26 cellular contexts compared by ENCODE assay signal in the genomic region with DNA sequence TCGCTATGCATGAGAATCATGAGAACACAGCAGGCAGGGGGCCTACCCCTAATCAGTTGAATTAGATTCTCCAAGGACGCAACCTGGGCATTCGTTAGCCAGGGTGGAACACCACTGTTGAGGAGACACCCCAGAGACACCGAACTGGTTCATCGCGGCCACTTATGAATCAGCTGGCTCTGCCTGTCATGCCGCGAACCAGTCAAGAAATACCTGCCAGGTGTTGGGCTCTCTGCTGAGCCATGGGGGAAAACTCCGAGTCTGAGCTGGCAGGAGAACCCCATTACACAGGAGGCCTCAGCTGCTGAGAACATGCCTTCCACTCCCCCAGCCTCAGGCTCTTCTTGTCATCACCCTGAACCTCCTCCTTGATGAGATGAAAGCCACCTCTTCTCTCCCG.
DNase-seq lines count a peak whose midpoint lies in the region; ATAC-seq, FAIRE-seq and TF ChIP-seq lines count a peak whose summit lies in the region.
"Had no signal": no experiment of that assay in that cellular context is flagged by ENCODE, and none has a peak within 500 bp of the region (broad histone marks: within the 10 kb centered on the region; RNA-seq: fewer than 3 reads in every experiment).

No MANE protein-coding gene starts in this region.

- H3K4me1 Mint-ChIP-seq in CD4-positive, CD25-positive, alpha-beta regulatory T cell = peaks cover 4 to 10% (median 7%) of the 10 kb centered on the region in 4 donors
- peaks cover 20% of the 10 kb centered on the region for H3K4me1 Mint-ChIP-seq in astrocyte (ENCODE audit: low read depth, unreplicated experiment)
- H3K4me1 Mint-ChIP-seq: activated B cell treated with CpG ODN at 0.5 μM for 24 hours had no signal

- DNase-seq in CD4-positive, CD25-positive, alpha-beta regulatory T cell = no peak
- DNase-seq in astrocyte (ENCODE audit: low read depth) (no peak), right cardiac atrium (peak in 2 of 3 donors; percentile 16 to 32), psoas muscle (peak; percentile 11 to 47), GM12892 (ENCODE audit: insufficient read length) (no peak), BE2C (no peak), omental fat pad (ENCODE audit: low spot score) (no peak)
- no peak for DNase-seq in activated naive CD4-positive, alpha-beta T cell treated with anti-CD3 and anti-CD28 coated beads, Interleukin-2, amount 50 U/mL, for 72 hours (ENCODE audit: low spot score in 2 of 2)
- DNase-seq: activated B cell treated with CpG ODN at 0.5 μM for 24 hours; activated CD4-positive, alpha-beta memory T cell treated with anti-CD3 and anti-CD28 coated beads for 36 hours; activated effector memory CD4-positive, alpha-beta T cell treated with anti-CD3 and anti-CD28 coated beads, Interleukin-2, amount 50 U/mL, for 16 hours; brain microvascular endothelial cell; hippocampal formation; mammary epithelial cell; natural killer cell; NCI-H1048; NCI-H187 treated with DMSO at 0.1 percent for 48 hours; NCI-H226; NCI-H774; ovary; stimulated activated CD4-positive, alpha-beta T cell treated with anti-CD3 and anti-CD28 coated beads, Interleukin-4, amount 100 ng/mL, for 1 hour; stimulated activated naive CD4-positive, alpha-beta T cell; T1000 had no signal

- no peaks in the 10 kb centered on the region for H3K36me3 ChIP-seq in CD4-positive, CD25-positive, alpha-beta regulatory T cell (ENCODE audit: control insufficient read depth, insufficient read depth, low read length)
- H3K36me3 ChIP-seq in astrocyte (ENCODE audit: insufficient read depth, low read length) = peaks cover 5% of the 10 kb centered on the region
- H3K36me3 ChIP-seq in psoas muscle (ENCODE audit: insufficient read depth in 1 of 2, low read depth in 1 of 2) = peaks cover 0 to 8% of the 10 kb centered on the region in 2 donors
- H3K36me3 ChIP-seq in BE2C = no peaks in the 10 kb centered on the region
- H3K36me3 ChIP-seq: ovary had no signal

- no peaks in the 10 kb centered on the region for H3K27me3 ChIP-seq in CD4-positive, CD25-positive, alpha-beta regulatory T cell (ENCODE audit: control insufficient read depth, insufficient read depth, low read length)
- H3K27me3 ChIP-seq in astrocyte (ENCODE audit: insufficient read depth, low read length) = no peaks in the 10 kb centered on the region
- no peaks in the 10 kb centered on the region for H3K27me3 ChIP-seq in right cardiac atrium (ENCODE audit: control insufficient read depth, insufficient read depth)
- H3K27me3 ChIP-seq in psoas muscle (ENCODE audit: insufficient read depth in 3 of 3, low read length in 2 of 3) = no peaks in the 10 kb centered on the region
- H3K27me3 ChIP-seq in BE2C = no peaks in the 10 kb centered on the region
- H3K27me3 ChIP-seq: brain microvascular endothelial cell, ovary, tibial nerve had no signal

- H3K4me2 ChIP-seq in astrocyte (ENCODE audit: low read length) = no peak overlapping the region

- no peak for ATAC-seq in CD4-positive, CD25-positive, alpha-beta regulatory T cell (ENCODE audit: low read depth in 2 of 2)
- ATAC-seq in right cardiac atrium (no peak), psoas muscle (peak in 1 of 4 donors; percentile 3), omental fat pad (ENCODE audit: low FRiP score) (no peak)
- ATAC-seq in activated naive CD4-positive, alpha-beta T cell treated with anti-CD3 and anti-CD28 coated beads, Interleukin-2, amount 50 U/mL, for 72 hours = no peak
- ATAC-seq: natural killer cell had no signal

- no peak overlapping the region for H3K27ac ChIP-seq in CD4-positive, CD25-positive, alpha-beta regulatory T cell (ENCODE audit: insufficient read depth, low read length, poor library complexity, severe bottlenecking)
- no peak overlapping the region for H3K27ac ChIP-seq in astrocyte (ENCODE audit: low read depth, low read length)
- peak overlapping the region; percentile 85 for H3K27ac ChIP-seq in right cardiac atrium (ENCODE audit: low read length)
- peak overlapping the region; percentile 77 for H3K27ac ChIP-seq in psoas muscle
- H3K27ac ChIP-seq: brain microvascular endothelial cell, GM23248, ovary, RWPE1, tibial nerve had no signal

- no peaks in the 10 kb centered on the region for H3K4me1 ChIP-seq in CD4-positive, CD25-positive, alpha-beta regulatory T cell (ENCODE audit: control insufficient read depth, insufficient read depth, low read length, poor library complexity, severe bottlenecking)
- no peaks in the 10 kb centered on the region for H3K4me1 ChIP-seq in astrocyte (ENCODE audit: insufficient read depth, low read length)
- peaks cover 25% of the 10 kb centered on the region for H3K4me1 ChIP-seq in right cardiac atrium (ENCODE audit: control insufficient read depth, insufficient read depth, low read length)
- H3K4me1 ChIP-seq in psoas muscle = peaks cover 55% of the 10 kb centered on the region
- no peaks in the 10 kb centered on the region for H3K4me1 ChIP-seq in BE2C

- no peaks in the 10 kb centered on the region for H3K79me2 ChIP-seq in astrocyte (ENCODE audit: insufficient read depth, low read length)

- intact Hi-C loops in right cardiac atrium (cut with DNase I) = no loop called here
- intact Hi-C loops in psoas muscle (cut with DNase I) = loop anchor here in 1 of 2 donors (5.0 kb wide), 1 partner anchor 74 kb away; no protein-coding TSS in a partner anchor

- FAIRE-seq in astrocyte (lab: Jason Lieb, UNC) (no peak), GM12892 (lab: Jason Lieb, UNC) (no peak)

- H3K4me3 ChIP-seq in CD4-positive, CD25-positive, alpha-beta regulatory T cell (ENCODE audit: low read depth, low read length) = no peak overlapping the region
- no peak overlapping the region for H3K4me3 ChIP-seq in astrocyte (ENCODE audit: insufficient read depth, low read depth, low read length)
- no peak overlapping the region for H3K4me3 ChIP-seq in right cardiac atrium (ENCODE audit: low read length)
- H3K4me3 ChIP-seq in psoas muscle = no peak overlapping the region
- no peak overlapping the region for H3K4me3 ChIP-seq in BE2C (ENCODE audit: low read depth, low read length)
- H3K4me3 ChIP-seq: GM23248, ovary, tibial nerve had no signal

- no peaks in the 10 kb centered on the region for H3K36me3 Mint-ChIP-seq in CD4-positive, CD25-positive, alpha-beta regulatory T cell
- H3K36me3 Mint-ChIP-seq in astrocyte (ENCODE audit: low read depth, unreplicated experiment) = peaks cover 29% of the 10 kb centered on the region
- H3K36me3 Mint-ChIP-seq in activated naive CD4-positive, alpha-beta T cell treated with anti-CD3 and anti-CD28 coated beads, Interleukin-2, amount 50 U/mL, for 72 hours = no peaks in the 10 kb centered on the region
- H3K36me3 Mint-ChIP-seq: natural killer cell had no signal

- H3K9me3 Mint-ChIP-seq in CD4-positive, CD25-positive, alpha-beta regulatory T cell = no peaks in the 10 kb centered on the region
- no peaks in the 10 kb centered on the region for H3K9me3 Mint-ChIP-seq in astrocyte (ENCODE audit: unreplicated experiment)
- no peaks in the 10 kb centered on the region for H3K9me3 Mint-ChIP-seq in activated naive CD4-positive, alpha-beta T cell treated with anti-CD3 and anti-CD28 coated beads, Interleukin-2, amount 50 U/mL, for 72 hours
- H3K9me3 Mint-ChIP-seq: activated B cell treated with CpG ODN at 0.5 μM for 24 hours; activated CD4-positive, alpha-beta memory T cell treated with anti-CD3 and anti-CD28 coated beads for 36 hours; natural killer cell had no signal

- 82% methylated on average over 10 of the region's 10 CpGs for WGBS in right cardiac atrium
- 72 to 84% (median 80%) methylated on average over 10 of the region's 10 CpGs for WGBS in psoas muscle, 3 donors

- H3K9me3 ChIP-seq in CD4-positive, CD25-positive, alpha-beta regulatory T cell (ENCODE audit: control insufficient read depth in 2 of 2, low read length in 2 of 2) = no peaks in the 10 kb centered on the region
- H3K9me3 ChIP-seq in astrocyte (ENCODE audit: insufficient read depth, low read depth, low read length) (no peaks in the 10 kb centered on the region), right cardiac atrium (ENCODE audit: control insufficient read depth, low read length) (no peaks in the 10 kb centered on the region), psoas muscle (no peaks in the 10 kb centered on the region), BE2C (no peaks in the 10 kb centered on the region)
- H3K9me3 ChIP-seq: ovary, tibial nerve had no signal

- H4K20me1 ChIP-seq in astrocyte (ENCODE audit: insufficient read depth, low read length) = peaks cover 61% of the 10 kb centered on the region

- TF ChIP-seq CTCF in astrocyte (IDR thresholded peaks at IDR 0.05; ENCODE audit: insufficient read depth, low read depth, low read length) (no peak), psoas muscle (IDR thresholded peaks at IDR 0.05) (no peak), BE2C (IDR thresholded peaks at IDR 0.05; ENCODE audit: low read depth, low read length) (no peak), omental fat pad (IDR thresholded peaks at IDR 0.05) (no peak)

- H3K9ac ChIP-seq in astrocyte (ENCODE audit: low read length) = no peak overlapping the region

- no peak overlapping the region for H3K4me3 Mint-ChIP-seq in CD4-positive, CD25-positive, alpha-beta regulatory T cell
- H3K4me3 Mint-ChIP-seq in astrocyte (ENCODE audit: unreplicated experiment) = no peak overlapping the region
- H3K4me3 Mint-ChIP-seq: activated B cell treated with CpG ODN at 0.5 μM for 24 hours; activated CD4-positive, alpha-beta memory T cell treated with anti-CD3 and anti-CD28 coated beads for 36 hours; natural killer cell had no signal

- peak overlapping the region in 2 of 3 donors; percentile 37 to 53 for H3K27ac Mint-ChIP-seq in CD4-positive, CD25-positive, alpha-beta regulatory T cell
- H3K27ac Mint-ChIP-seq in astrocyte (ENCODE audit: unreplicated experiment) = peak overlapping the region; percentile 27
- no peak overlapping the region for H3K27ac Mint-ChIP-seq in activated naive CD4-positive, alpha-beta T cell treated with anti-CD3 and anti-CD28 coated beads, Interleukin-2, amount 50 U/mL, for 72 hours
- H3K27ac Mint-ChIP-seq: activated B cell treated with CpG ODN at 0.5 μM for 24 hours; activated CD4-positive, alpha-beta memory T cell treated with anti-CD3 and anti-CD28 coated beads for 36 hours; natural killer cell had no signal

- H3K27me3 Mint-ChIP-seq in CD4-positive, CD25-positive, alpha-beta regulatory T cell = no peaks in the 10 kb centered on the region
- H3K27me3 Mint-ChIP-seq in astrocyte (ENCODE audit: low read depth, unreplicated experiment) = no peaks in the 10 kb centered on the region
- H3K27me3 Mint-ChIP-seq: activated CD4-positive, alpha-beta memory T cell treated with anti-CD3 and anti-CD28 coated beads for 36 hours had no signal

- no peak overlapping the region for H2AFZ ChIP-seq in astrocyte (ENCODE audit: low read depth, low read length)
- H2AFZ ChIP-seq: GM23248 had no signal

- no peak for TF ChIP-seq POLR2A in GM12892 (IDR thresholded peaks at IDR 0.05; ENCODE audit: low read depth, low read length)

Comparison
In these comparisons a context has a peak if more than half of its experiments do, and no peak if none do; other contexts are left out.
1. DNase-seq: peak in right cardiac atrium (2 of 3) and psoas muscle (2 of 2); none in CD4-positive, CD25-positive, alpha-beta regulatory T cell (0 of 3), astrocyte (single experiment), activated naive CD4-positive, alpha-beta T cell treated with anti-CD3 and anti-CD28 coated beads, Interleukin-2, amount 50 U/mL, for 72 hours (0 of 2), GM12892 (single experiment), BE2C (single experiment) and omental fat pad (single experiment).
2. H3K27ac ChIP-seq: peak in right cardiac atrium (single experiment) and psoas muscle (single experiment); none in CD4-positive, CD25-positive, alpha-beta regulatory T cell (single experiment) and astrocyte (single experiment).
3. H3K27ac Mint-ChIP-seq: peak in CD4-positive, CD25-positive, alpha-beta regulatory T cell (2 of 3) and astrocyte (single experiment); none in activated naive CD4-positive, alpha-beta T cell treated with anti-CD3 and anti-CD28 coated beads, Interleukin-2, amount 50 U/mL, for 72 hours (0 of 2).